ENCODE assay signal across 19 cellular contexts in the genomic region with DNA sequence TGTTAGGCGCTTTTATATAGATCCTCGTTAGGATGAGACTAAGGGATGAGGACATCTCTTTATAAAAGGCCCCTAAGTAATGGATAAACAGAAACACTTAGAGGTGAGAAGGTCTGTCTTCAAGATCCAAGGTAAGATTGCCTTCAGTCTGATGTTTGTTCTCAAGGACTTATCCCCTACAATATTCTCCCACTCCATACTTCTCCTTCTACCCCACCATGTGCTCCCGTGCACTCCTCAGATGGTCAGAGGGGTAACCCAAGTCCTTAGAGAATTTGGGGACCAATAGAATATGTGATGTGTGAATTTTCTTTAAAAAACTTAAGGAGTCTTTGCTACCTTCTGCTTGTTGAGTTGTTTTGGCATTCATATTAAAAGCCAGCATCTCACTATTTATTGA. TPM values are rescaled to one million over a fixed set of nuclear protein-coding genes. Genes with fewer than 3 reads are reported as not detected.
DNase-seq lines count a peak whose midpoint lies in the region; ATAC-seq lines count a peak whose summit lies in the region.
"Had no signal": no experiment of that assay in that cellular context is flagged by ENCODE, and none has a peak within 500 bp of the region (broad histone marks: within the 10 kb centered on the region; RNA-seq: fewer than 3 reads in every experiment).

No MANE protein-coding gene starts in this region.

- no peak overlapping the region for H2BK12ac ChIP-seq in mesenchymal stem cell (ENCODE audit: low read length in 2 of 2)

- no peak for ATAC-seq in activated CD4-positive, alpha-beta T cell treated with anti-CD3 and anti-CD28 coated beads for 36 hours
- no peak for ATAC-seq in GM21526 (IDR thresholded peaks at IDR 0.05; ENCODE audit: low FRiP score, unreplicated experiment)

- H3K79me1 ChIP-seq in mesenchymal stem cell (replicated peaks; ENCODE audit: low read length, poor library complexity, severe bottlenecking) = peaks cover 24% of the 10 kb centered on the region

- no peak overlapping the region for H2AK5ac ChIP-seq in mesenchymal stem cell (ENCODE audit: low read length, severe bottlenecking)

- no peaks in the 10 kb centered on the region for H3K27me3 Mint-ChIP-seq in activated CD4-positive, alpha-beta T cell treated with anti-CD3 and anti-CD28 coated beads for 36 hours
- no peaks in the 10 kb centered on the region for H3K27me3 Mint-ChIP-seq in CD8-positive, alpha-beta memory T cell
- H3K27me3 Mint-ChIP-seq in activated CD4-positive, alpha-beta memory T cell treated with anti-CD3 and anti-CD28 coated beads, Interleukin-2, amount 10 ng/mL, durations not matched to agents 7 days and 5 days = no peaks in the 10 kb centered on the region
- H3K27me3 Mint-ChIP-seq: activated naive CD4-positive, alpha-beta T cell treated with anti-CD3 and anti-CD28 coated beads, Interleukin-2, amount 50 U/mL, for 24 hours had no signal

- H2BK15ac ChIP-seq in mesenchymal stem cell (ENCODE audit: low read depth, poor library complexity, severe bottlenecking) = no peak overlapping the region

- H3K9ac ChIP-seq in mesenchymal stem cell (ENCODE audit: low read length) = peak overlapping the region; percentile 65
- H3K9ac ChIP-seq: KMS-11 had no signal

- no peak overlapping the region for H4K91ac ChIP-seq in mesenchymal stem cell (ENCODE audit: low read length)

- CTCF ChIA-PET in activated CD4-positive, alpha-beta T cell treated with anti-CD3 and anti-CD28 coated beads for 36 hours (lab: Charles Lee) = interaction anchor here (1.8 kb wide), 1 partner anchor 661 kb away, joined by 4 read pairs; no protein-coding TSS in a partner anchor
- CTCF ChIA-PET in CD8-positive, alpha-beta memory T cell (lab: Charles Lee) = no interaction called here
- CTCF ChIA-PET in activated CD4-positive, alpha-beta memory T cell treated with anti-CD3 and anti-CD28 coated beads, Interleukin-2, amount 10 ng/mL, durations not matched to agents 7 days and 5 days (lab: Charles Lee) = no interaction called here

- no peak overlapping the region for H2AFZ ChIP-seq in mesenchymal stem cell (ENCODE audit: low read depth, low read length)

- H3K18ac ChIP-seq in mesenchymal stem cell (ENCODE audit: low read depth in 1 of 2, low read length in 2 of 2) = no peak overlapping the region

- no peak for DNase-seq in activated CD4-positive, alpha-beta T cell treated with anti-CD3 and anti-CD28 coated beads for 36 hours
- no peak for DNase-seq in activated CD4-positive, alpha-beta T cell treated with anti-CD3 and anti-CD28 coated beads, Interleukin-2, amount 50 U/mL, for 4 hours
- no peak for DNase-seq in CD8-positive, alpha-beta memory T cell
- no peak for DNase-seq in activated CD4-positive, alpha-beta memory T cell treated with anti-CD3 and anti-CD28 coated beads, Interleukin-2, amount 10 ng/mL, durations not matched to agents 7 days and 5 days
- DNase-seq in mesenchymal stem cell = no peak
- DNase-seq in HK-2 (ENCODE audit: unreplicated experiment) = no peak
- DNase-seq in KG1 (lab: John Stamatoyannopoulos, UW) = no peak
- DNase-seq: 8988T; activated CD4-positive, alpha-beta T cell treated with anti-CD3 and anti-CD28 coated beads for 1 hour; DMS53; left cardiac atrium; NCI-H1417; NCI-H345; stomach; T-helper 2 cell; thyroid gland had no signal

- WGBS in mesenchymal stem cell = 94% methylated on average over 3 of the region's 3 CpGs

- H3K36me3 ChIP-seq in CD8-positive, alpha-beta memory T cell (ENCODE audit: insufficient read depth, low read length) = peaks cover 13% of the 10 kb centered on the region
- peaks cover 53 to 96% of the 10 kb centered on the region in 2 experiments for H3K36me3 ChIP-seq in mesenchymal stem cell (ENCODE audit: control insufficient read depth in 1 of 2, insufficient read depth in 2 of 2, low read depth in 1 of 2, low read length in 2 of 2)

- H2BK5ac ChIP-seq in mesenchymal stem cell (ENCODE audit: low read depth, low read length, poor library complexity, severe bottlenecking) = no peak overlapping the region

- H2BK120ac ChIP-seq in mesenchymal stem cell (ENCODE audit: low read depth, low read length) = no peak overlapping the region

- no peaks in the 10 kb centered on the region for H3K9me3 ChIP-seq in CD8-positive, alpha-beta memory T cell (ENCODE audit: low read length)
- H3K9me3 ChIP-seq in mesenchymal stem cell (ENCODE audit: control insufficient read depth, low read length) = no peaks in the 10 kb centered on the region
- H3K9me3 ChIP-seq: stomach, thyroid gland had no signal

- H3K4me3 ChIP-seq in CD8-positive, alpha-beta memory T cell (ENCODE audit: low read length) = no peak overlapping the region
- no peak overlapping the region for H3K4me3 ChIP-seq in mesenchymal stem cell (ENCODE audit: insufficient read depth in 1 of 2, low read depth in 1 of 2, low read length in 2 of 2)
- H3K4me3 ChIP-seq: stomach, thyroid gland had no signal

- no peak overlapping the region for H3K4ac ChIP-seq in mesenchymal stem cell (ENCODE audit: low read depth in 1 of 2, low read length in 2 of 2)

- peak overlapping the region; percentile 29 for H3K27ac Mint-ChIP-seq in activated CD4-positive, alpha-beta T cell treated with anti-CD3 and anti-CD28 coated beads for 36 hours
- peak overlapping the region in 7 of 8 donors; percentile 48 to 94 (median 71) for H3K27ac Mint-ChIP-seq in CD8-positive, alpha-beta memory T cell
- peak overlapping the region; percentile 15 for H3K27ac Mint-ChIP-seq in activated CD4-positive, alpha-beta memory T cell treated with anti-CD3 and anti-CD28 coated beads, Interleukin-2, amount 10 ng/mL, durations not matched to agents 7 days and 5 days
- H3K27ac Mint-ChIP-seq: activated naive CD4-positive, alpha-beta T cell treated with anti-CD3 and anti-CD28 coated beads, Interleukin-2, amount 50 U/mL, for 24 hours had no signal

- no peak overlapping the region for H3K23ac ChIP-seq in mesenchymal stem cell (ENCODE audit: low read length in 2 of 2)

- intact Hi-C loops in activated CD4-positive, alpha-beta T cell treated with anti-CD3 and anti-CD28 coated beads for 36 hours (cut with DNase I, micrococcal nuclease) = no loop called here

- H4K8ac ChIP-seq in mesenchymal stem cell (ENCODE audit: low read length) = no peak overlapping the region

- POLR2A ChIA-PET in activated CD4-positive, alpha-beta T cell treated with anti-CD3 and anti-CD28 coated beads for 36 hours (lab: Charles Lee) = no interaction called here
- POLR2A ChIA-PET in CD8-positive, alpha-beta memory T cell (lab: Charles Lee) = no interaction called here
- POLR2A ChIA-PET in activated CD4-positive, alpha-beta memory T cell treated with anti-CD3 and anti-CD28 coated beads, Interleukin-2, amount 10 ng/mL, durations not matched to agents 7 days and 5 days (lab: Charles Lee) = interaction anchor here (1.2 kb wide), 1 partner anchor 13 kb away, joined by 3 read pairs; no protein-coding TSS in a partner anchor

- H3K27me3 ChIP-seq in CD8-positive, alpha-beta memory T cell (ENCODE audit: insufficient read depth, low read length, poor library complexity, severe bottlenecking) = no peaks in the 10 kb centered on the region
- no peaks in the 10 kb centered on the region for H3K27me3 ChIP-seq in mesenchymal stem cell (ENCODE audit: control insufficient read depth in 1 of 2, insufficient read depth in 1 of 2, low read length in 2 of 2)
- H3K27me3 ChIP-seq: stomach, thyroid gland had no signal

- no peak overlapping the region for H3K4me3 Mint-ChIP-seq in activated CD4-positive, alpha-beta T cell treated with anti-CD3 and anti-CD28 coated beads for 36 hours
- H3K4me3 Mint-ChIP-seq in CD8-positive, alpha-beta memory T cell = peak overlapping the region in 1 of 7 donors; percentile 5
- no peak overlapping the region for H3K4me3 Mint-ChIP-seq in activated CD4-positive, alpha-beta memory T cell treated with anti-CD3 and anti-CD28 coated beads, Interleukin-2, amount 10 ng/mL, durations not matched to agents 7 days and 5 days
- H3K4me3 Mint-ChIP-seq: activated naive CD4-positive, alpha-beta T cell treated with anti-CD3 and anti-CD28 coated beads, Interleukin-2, amount 50 U/mL, for 24 hours had no signal

- H3K4me1 Mint-ChIP-seq in activated CD4-positive, alpha-beta T cell treated with anti-CD3 and anti-CD28 coated beads for 36 hours = peaks cover 20% of the 10 kb centered on the region
- H3K4me1 Mint-ChIP-seq in CD8-positive, alpha-beta memory T cell = peaks cover 18 to 37% (median 29%) of the 10 kb centered on the region in 3 donors
- peaks cover 41% of the 10 kb centered on the region for H3K4me1 Mint-ChIP-seq in activated CD4-positive, alpha-beta memory T cell treated with anti-CD3 and anti-CD28 coated beads, Interleukin-2, amount 10 ng/mL, durations not matched to agents 7 days and 5 days

- no peaks in the 10 kb centered on the region for H3K9me3 Mint-ChIP-seq in activated CD4-positive, alpha-beta T cell treated with anti-CD3 and anti-CD28 coated beads for 36 hours (ENCODE audit: low read depth)
- no peaks in the 10 kb centered on the region for H3K9me3 Mint-ChIP-seq in CD8-positive, alpha-beta memory T cell
- H3K9me3 Mint-ChIP-seq in activated CD4-positive, alpha-beta memory T cell treated with anti-CD3 and anti-CD28 coated beads, Interleukin-2, amount 10 ng/mL, durations not matched to agents 7 days and 5 days = no peaks in the 10 kb centered on the region
- H3K9me3 Mint-ChIP-seq: activated naive CD4-positive, alpha-beta T cell treated with anti-CD3 and anti-CD28 coated beads, Interleukin-2, amount 50 U/mL, for 24 hours had no signal

- H3K14ac ChIP-seq in mesenchymal stem cell (ENCODE audit: low read length in 2 of 2) = no peak overlapping the region

- H3K4me1 ChIP-seq in CD8-positive, alpha-beta memory T cell (ENCODE audit: insufficient read depth, low read length) = peaks cover 15% of the 10 kb centered on the region
- peaks cover 34% of the 10 kb centered on the region for H3K4me1 ChIP-seq in mesenchymal stem cell (ENCODE audit: control insufficient read depth, insufficient read depth, low read depth, low read length)

- no peak overlapping the region for H3K27ac ChIP-seq in CD8-positive, alpha-beta memory T cell (ENCODE audit: low read depth, low read length)
- H3K27ac ChIP-seq in mesenchymal stem cell (ENCODE audit: low read length, poor library complexity, severe bottlenecking) = no peak overlapping the region
- H3K27ac ChIP-seq: KMS-11, thyroid gland had no signal

- no peak overlapping the region for H3K4me2 ChIP-seq in mesenchymal stem cell (ENCODE audit: low read length, poor library complexity, severe bottlenecking)
- H3K4me2 ChIP-seq: KMS-11 had no signal

- H3K36me3 Mint-ChIP-seq in activated CD4-positive, alpha-beta T cell treated with anti-CD3 and anti-CD28 coated beads for 36 hours (ENCODE audit: low read depth) = peaks cover 66% of the 10 kb centered on the region
- peaks cover 0 to 54% (median 6%) of the 10 kb centered on the region in 3 donors for H3K36me3 Mint-ChIP-seq in CD8-positive, alpha-beta memory T cell
- H3K36me3 Mint-ChIP-seq in activated CD4-positive, alpha-beta memory T cell treated with anti-CD3 and anti-CD28 coated beads, Interleukin-2, amount 10 ng/mL, durations not matched to agents 7 days and 5 days (ENCODE audit: low read depth) = peaks cover 72% of the 10 kb centered on the region

RNA-seq across cellular contexts. Expression of a gene that starts 23.1 kb away (rescaled TPM):
- total RNA-seq in activated CD4-positive, alpha-beta T cell treated with anti-CD3 and anti-CD28 coated beads for 36 hours = 100 to 1,000 TPM; 135 to 225 TPM
- 10 to 100 TPM; 46.2 to 47.3 TPM for total RNA-seq in CD8-positive, alpha-beta memory T cell
- 14.1 TPM for polyA plus RNA-seq in CD8-positive, alpha-beta memory T cell
- total RNA-seq in activated CD4-positive, alpha-beta memory T cell treated with anti-CD3 and anti-CD28 coated beads, Interleukin-2, amount 10 ng/mL, durations not matched to agents 7 days and 5 days = 100 to 1,000 TPM in 1 of 2 experiments, 10 to 100 TPM in 1; 96.4 to 100 TPM
- polyA plus RNA-seq in mesenchymal stem cell (2013, experiment 1 of 2) = 15.6 TPM
- 14.8 TPM for polyA plus RNA-seq in mesenchymal stem cell (2013, experiment 2 of 2)

Comparison
In these comparisons a context has a peak if more than half of its experiments do, and no peak if none do; other contexts are left out.
1. H3K27ac Mint-ChIP-seq: peak in every context shown above with its lines; median percentile 71 in CD8-positive, alpha-beta memory T cell; 29 in activated CD4-positive, alpha-beta T cell treated with anti-CD3 and anti-CD28 coated beads for 36 hours; 15 in activated CD4-positive, alpha-beta memory T cell treated with anti-CD3 and anti-CD28 coated beads, Interleukin-2, amount 10 ng/mL, durations not matched to agents 7 days and 5 days.